8 cellular contexts compared by ENCODE assay signal in genomic region chr1:8396083-8396911, GRCh38.
DNase-seq lines count a peak whose midpoint lies in the region; ATAC-seq and TF ChIP-seq lines count a peak whose summit lies in the region.

No MANE protein-coding gene starts in this region.

- H3K56ac ChIP-seq in H9 (ENCODE audit: insufficient read length, low read depth, low read length): no peak overlapping the region

- peaks cover 23% of the 10 kb centered on the region for H3K4me1 ChIP-seq in H9 (ENCODE audit: insufficient read depth, low read length)

- no peak for TF ChIP-seq CTCF in H9 (conservative IDR thresholded peaks at IDR 0.05)

- no peak overlapping the region for H2BK20ac ChIP-seq in H9 (ENCODE audit: low read depth, low read length, poor library complexity, severe bottlenecking)

- no peak overlapping the region for H2AK5ac ChIP-seq in H9 (ENCODE audit: insufficient read length, low read length)

- H3K27ac ChIP-seq in H9 (ENCODE audit: insufficient read length, low read depth, low read length) (peak overlapping the region; percentile 49), skin epidermis (peak overlapping the region in 14 of 21 experiments; percentile 5 to 74 (median 33))

- no peak for DNase-seq in H9
- no peak for DNase-seq in activated CD8-positive, alpha-beta T cell treated with anti-CD3 and anti-CD28 coated beads, Interleukin-2, amount 10 ng/mL, durations not matched to agents 7 days and 5 days
- peak; percentile 70 for DNase-seq in glomerular visceral epithelial cell (ENCODE audit: extremely low spot score)
- no peak for DNase-seq in NCI-H446 (lab: John Stamatoyannopoulos, UW)
- no peak for DNase-seq in left lobe of liver (ENCODE audit: low spot score)
- no peak for DNase-seq in SW480 (ENCODE audit: low spot score)
- no peak for DNase-seq in cerebellar cortex (ENCODE audit: low spot score)

- no peaks in the 10 kb centered on the region for H3K27me3 Mint-ChIP-seq in H9 (ENCODE audit: low read depth)
- no peaks in the 10 kb centered on the region for H3K27me3 Mint-ChIP-seq in activated CD8-positive, alpha-beta T cell treated with anti-CD3 and anti-CD28 coated beads, Interleukin-2, amount 10 ng/mL, durations not matched to agents 7 days and 5 days (ENCODE audit: low read depth)

- H3K9me3 ChIP-seq in H9 (ENCODE audit: control insufficient read depth, low read depth, low read length): no peaks in the 10 kb centered on the region

- H3K9ac ChIP-seq in H9 (ENCODE audit: extremely low read depth, insufficient read length, low read length): no peak overlapping the region

- no peaks in the 10 kb centered on the region for H3K27me3 ChIP-seq in H9 (ENCODE audit: insufficient read depth, low read length)

- H2BK5ac ChIP-seq in H9 (ENCODE audit: insufficient read length, low read length): no peak overlapping the region

- no peak overlapping the region for H3K4me3 Mint-ChIP-seq in H9
- peak overlapping the region; percentile 68 for H3K4me3 Mint-ChIP-seq in activated CD8-positive, alpha-beta T cell treated with anti-CD3 and anti-CD28 coated beads, Interleukin-2, amount 10 ng/mL, durations not matched to agents 7 days and 5 days

- peaks cover 3% of the 10 kb centered on the region for H3K79me1 ChIP-seq in H9 (ENCODE audit: insufficient read depth, low read depth, low read length, poor library complexity, severe bottlenecking)

- H4K8ac ChIP-seq in H9 (replicated peaks; ENCODE audit: insufficient read length, low read depth, low read length): no peak overlapping the region

- CTCF ChIA-PET in activated CD8-positive, alpha-beta T cell treated with anti-CD3 and anti-CD28 coated beads, Interleukin-2, amount 10 ng/mL, durations not matched to agents 7 days and 5 days (lab: Charles Lee): interaction anchor here (0.6 to 1.0 kb wide), 2 partner anchors 42 to 257 kb away, joined by 3 read pairs; no protein-coding TSS in a partner anchor

- peak overlapping the region; percentile 24 for H3K4me2 ChIP-seq in H9 (ENCODE audit: insufficient read depth, insufficient read length, low read length)

- H3K4ac ChIP-seq in H9 (ENCODE audit: low read depth, low read length): no peak overlapping the region

- no peaks in the 10 kb centered on the region for H3K23me2 ChIP-seq in H9 (ENCODE audit: insufficient read length, low read depth, low read length, poor library complexity, severe bottlenecking)

- no peak overlapping the region for H4K5ac ChIP-seq in H9 (ENCODE audit: insufficient read length, low read depth, low read length)

- H3K36me3 Mint-ChIP-seq in H9 (ENCODE audit: insufficient read depth in 1 of 3, low read depth in 3 of 3): peaks cover 4 to 5% (median 4%) of the 10 kb centered on the region in 3 experiments; a peak in 4 of 7 replicates
- H3K36me3 Mint-ChIP-seq in activated CD8-positive, alpha-beta T cell treated with anti-CD3 and anti-CD28 coated beads, Interleukin-2, amount 10 ng/mL, durations not matched to agents 7 days and 5 days (ENCODE audit: low read depth): peaks cover 33% of the 10 kb centered on the region

- H3K4me3 ChIP-seq in skin epidermis: no peak overlapping the region

- H2AFZ ChIP-seq in H9 (ENCODE audit: low read length): no peak overlapping the region

- no peak overlapping the region for H3K18ac ChIP-seq in H9 (ENCODE audit: insufficient read length, low read depth, low read length)

- no peak overlapping the region for H4K91ac ChIP-seq in H9 (ENCODE audit: insufficient read length, low read depth, low read length)

- H3K79me2 ChIP-seq in H9 (ENCODE audit: insufficient read depth, low read length): peaks cover 3% of the 10 kb centered on the region; the same call in 1 of the 2 replicates

- ATAC-seq in activated CD8-positive, alpha-beta T cell treated with anti-CD3 and anti-CD28 coated beads, Interleukin-2, amount 10 ng/mL, durations not matched to agents 7 days and 5 days: no peak
- ATAC-seq in left lobe of liver: no peak

- no peak overlapping the region for H2BK15ac ChIP-seq in H9 (ENCODE audit: low read depth, low read length)

- no peak overlapping the region for H3T11ph ChIP-seq in H9 (ENCODE audit: low read length)

- POLR2A ChIA-PET in activated CD8-positive, alpha-beta T cell treated with anti-CD3 and anti-CD28 coated beads, Interleukin-2, amount 10 ng/mL, durations not matched to agents 7 days and 5 days (lab: Charles Lee): interaction anchor here (0.6 kb wide), 1 partner anchor 226 kb away, joined by 3 read pairs; no protein-coding TSS in a partner anchor

- no peak overlapping the region for H2BK12ac ChIP-seq in H9 (ENCODE audit: insufficient read length, low read depth, low read length)

- H3K14ac ChIP-seq in H9 (ENCODE audit: insufficient read depth, low read length): no peak overlapping the region

- peak overlapping the region in 2 of 3 experiments; percentile 42 to 64; a peak in 3 of 7 replicates for H3K27ac Mint-ChIP-seq in H9
- peak overlapping the region; percentile 82 for H3K27ac Mint-ChIP-seq in activated CD8-positive, alpha-beta T cell treated with anti-CD3 and anti-CD28 coated beads, Interleukin-2, amount 10 ng/mL, durations not matched to agents 7 days and 5 days

- H2BK120ac ChIP-seq in H9 (ENCODE audit: low read depth, low read length, poor library complexity, severe bottlenecking): no peak overlapping the region

- no peak overlapping the region for H3K23ac ChIP-seq in H9 (ENCODE audit: insufficient read length, low read depth, low read length)

- H3K4me1 Mint-ChIP-seq in H9: peaks cover 35 to 43% of the 10 kb centered on the region in 2 experiments
- H3K4me1 Mint-ChIP-seq in activated CD8-positive, alpha-beta T cell treated with anti-CD3 and anti-CD28 coated beads, Interleukin-2, amount 10 ng/mL, durations not matched to agents 7 days and 5 days (ENCODE audit: low read depth): peaks cover 56% of the 10 kb centered on the region

- WGBS in H9 (ENCODE audit: extremely low coverage, insufficient read length, low lambda C conversion rate): no CpG with 5 or more reads among the region's 8 CpGs

- no peaks in the 10 kb centered on the region for H4K20me1 ChIP-seq in H9 (ENCODE audit: control insufficient read depth, insufficient read depth, insufficient read length)

- H3K9me3 Mint-ChIP-seq in H9: no peaks in the 10 kb centered on the region
- no peaks in the 10 kb centered on the region for H3K9me3 Mint-ChIP-seq in activated CD8-positive, alpha-beta T cell treated with anti-CD3 and anti-CD28 coated beads, Interleukin-2, amount 10 ng/mL, durations not matched to agents 7 days and 5 days (ENCODE audit: insufficient read depth)
